ENCODE assay signal across 20 cellular contexts in the genomic region with DNA sequence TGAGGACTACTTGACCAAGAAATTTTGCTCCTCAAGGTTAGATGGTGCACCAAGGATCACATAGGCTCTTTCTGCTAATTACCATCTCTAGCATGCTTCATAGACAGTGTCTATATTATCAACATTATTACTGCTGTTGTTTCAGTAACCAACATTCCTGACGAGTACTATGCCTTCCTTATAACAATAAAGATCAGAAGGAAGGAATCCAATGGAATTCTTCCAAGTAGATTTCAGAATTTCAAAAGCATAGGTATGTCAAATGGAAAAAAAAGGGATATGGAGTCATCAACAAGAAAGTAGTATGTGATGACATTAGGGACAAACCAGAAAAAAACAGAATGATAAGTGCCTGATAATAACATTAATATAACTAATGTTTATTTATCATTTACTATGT.
"Had no signal": no experiment of that assay in that cellular context is flagged by ENCODE, and none has a peak within 500 bp of the region (broad histone marks: within the 10 kb centered on the region; RNA-seq: fewer than 3 reads in every experiment).

No MANE protein-coding gene starts in this region.

- ATAC-seq: activated T-helper 17 cell treated with anti-CD3 and anti-CD28 coated beads, Interleukin-2, amount 50 U/mL, for 72 hours; left cardiac atrium; lower lobe of right lung; right cardiac atrium; T-helper 17 cell had no signal

- H3K27ac Mint-ChIP-seq: activated B cell treated with CpG ODN at 0.5 μM for 24 hours; activated naive CD4-positive, alpha-beta T cell treated with anti-CD3 and anti-CD28 coated beads, Interleukin-2, amount 10 ng/mL, durations not matched to agents 7 days and 5 days; activated T-helper 17 cell treated with anti-CD3 and anti-CD28 coated beads, Interleukin-2, amount 50 U/mL, for 72 hours; naive B cell; progenitor cell of endocrine pancreas; T-helper 17 cell had no signal

- DNase-seq: activated B cell treated with CpG ODN at 0.5 μM for 24 hours; activated CD4-positive, alpha-beta T cell treated with anti-CD3 and anti-CD28 coated beads, Interleukin-2, amount 50 U/mL, for 1 hour; activated naive CD4-positive, alpha-beta T cell treated with anti-CD3 and anti-CD28 coated beads, Interleukin-2, amount 10 ng/mL, durations not matched to agents 7 days and 5 days; activated T-cell treated with anti-CD3 and anti-CD28 coated beads for 4 hours; adrenal gland; effector CD8-positive, alpha-beta T cell; hypothalamus; left cardiac atrium; lower lobe of right lung; midbrain; naive B cell; right cardiac atrium; stimulated activated naive CD4-positive, alpha-beta T cell; T-helper 17 cell; trophoblast cell had no signal

- H3K27me3 Mint-ChIP-seq: progenitor cell of endocrine pancreas had no signal

- H3K9me3 ChIP-seq: adrenal gland, neutrophil had no signal

- H3K27ac ChIP-seq: adrenal gland, lower lobe of right lung, neutrophil had no signal

- H3K36me3 ChIP-seq: adrenal gland, lower lobe of right lung, neutrophil had no signal

- H3K4me3 ChIP-seq: adrenal gland, lower lobe of right lung had no signal

- H3K4me1 ChIP-seq: adrenal gland, lower lobe of right lung had no signal

- H3K4me1 Mint-ChIP-seq: activated B cell treated with CpG ODN at 0.5 μM for 24 hours; activated naive CD4-positive, alpha-beta T cell treated with anti-CD3 and anti-CD28 coated beads, Interleukin-2, amount 10 ng/mL, durations not matched to agents 7 days and 5 days; activated T-helper 17 cell treated with anti-CD3 and anti-CD28 coated beads, Interleukin-2, amount 50 U/mL, for 72 hours; naive B cell; T-helper 17 cell had no signal

- FAIRE-seq: bronchial epithelial cell, colon had no signal

- H3K27me3 ChIP-seq: adrenal gland, neutrophil had no signal

- H3K4me3 Mint-ChIP-seq: activated B cell treated with CpG ODN at 0.5 μM for 24 hours; activated naive CD4-positive, alpha-beta T cell treated with anti-CD3 and anti-CD28 coated beads, Interleukin-2, amount 10 ng/mL, durations not matched to agents 7 days and 5 days; activated T-helper 17 cell treated with anti-CD3 and anti-CD28 coated beads, Interleukin-2, amount 50 U/mL, for 72 hours; naive B cell; T-helper 17 cell had no signal
